In the genomic region with DNA sequence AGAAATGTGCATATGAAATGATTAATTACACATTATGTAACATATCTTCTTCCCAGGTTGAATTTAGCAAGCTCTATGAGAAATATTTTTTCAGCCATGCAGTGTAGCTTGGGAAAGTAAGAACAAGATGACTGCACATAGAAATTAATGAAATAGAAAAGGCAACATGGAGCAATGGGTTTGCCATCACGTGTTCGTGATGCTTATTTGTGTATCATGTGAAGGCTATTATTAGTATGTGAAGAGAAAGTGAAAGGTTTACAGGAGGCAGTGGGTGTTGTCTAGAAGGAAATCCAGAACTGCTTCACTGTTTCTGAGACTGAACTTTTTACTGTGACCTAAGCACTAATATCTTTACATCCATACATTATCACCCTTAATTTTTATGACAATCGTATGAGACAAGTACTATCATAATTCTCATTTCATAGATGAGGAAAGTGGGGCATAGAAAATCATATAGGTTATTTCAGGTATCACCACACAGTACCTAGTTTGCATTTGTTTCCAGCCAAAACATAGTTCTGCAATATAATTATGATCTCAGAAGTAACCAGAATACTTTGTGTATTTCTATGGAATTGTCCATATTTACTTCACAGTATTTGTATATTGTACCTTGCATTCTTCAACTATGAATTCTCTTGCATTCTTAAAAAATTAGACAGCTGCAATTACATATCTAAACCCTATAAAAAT, we compare ENCODE assay signal across 9 cellular contexts. TPM values are rescaled to one million over a fixed set of nuclear protein-coding genes. Genes with fewer than 3 reads are reported as not detected.
DNase-seq lines count a peak whose midpoint lies in the region; ATAC-seq and TF ChIP-seq lines count a peak whose summit lies in the region.
"Had no signal": no experiment of that assay in that cellular context is flagged by ENCODE, and none has a peak within 500 bp of the region (broad histone marks: within the 10 kb centered on the region; RNA-seq: fewer than 3 reads in every experiment).

No MANE protein-coding gene starts in this region.

- BruUV-seq in OCI-LY7 (replicated peaks; lab: Mats Ljungman, UMichigan): no TSS peak

- H3K36me3 ChIP-seq in OCI-LY7 (ENCODE audit: insufficient read depth, low read length): peaks cover 4% of the 10 kb centered on the region; the same call in 1 of the 2 replicates
- H3K36me3 ChIP-seq in tibial artery: no peaks in the 10 kb centered on the region

- 48% methylated on average over 3 of the region's 3 CpGs for WGBS in right cardiac atrium

- ATAC-seq in Right ventricle myocardium superior (ENCODE audit: poor library complexity) (peak; percentile 75), right cardiac atrium (no peak), HG02884 (IDR thresholded peaks at IDR 0.05; ENCODE audit: unreplicated experiment) (peak; percentile 98)
- peak; percentile 89 for ATAC-seq in stimulated activated naive CD8-positive, alpha-beta T cell treated with anti-CD3 and anti-CD28 coated beads, Interleukin-15, amount 100 ng/mL, for 72 hours

- no peaks in the 10 kb centered on the region for H3K9me3 Mint-ChIP-seq in stimulated activated naive CD8-positive, alpha-beta T cell treated with anti-CD3 and anti-CD28 coated beads, Interleukin-15, amount 100 ng/mL, for 72 hours
- H3K9me3 Mint-ChIP-seq: neural crest cell had no signal

- peak overlapping the region; percentile 63; the same call in 1 of the 2 replicates for H2AFZ ChIP-seq in OCI-LY7 (ENCODE audit: low read length)

- H3K4me3 ChIP-seq in right cardiac atrium (ENCODE audit: low read length) (no peak overlapping the region), OCI-LY7 (ENCODE audit: low read depth, low read length, poor library complexity, severe bottlenecking) (peak overlapping the region; percentile 55), tibial artery (no peak overlapping the region)

- H3K4me1 Mint-ChIP-seq in stimulated activated naive CD8-positive, alpha-beta T cell treated with anti-CD3 and anti-CD28 coated beads, Interleukin-15, amount 100 ng/mL, for 72 hours: peaks cover 14% of the 10 kb centered on the region
- H3K4me1 Mint-ChIP-seq: neural crest cell had no signal

- TF ChIP-seq CTCF in OCI-LY7 (conservative IDR thresholded peaks at IDR 0.05; ENCODE audit: low read length): no peak
- no peak for TF ChIP-seq CTCF in tibial artery (IDR thresholded peaks at IDR 0.05)

- H3K4me2 ChIP-seq in OCI-LY7 (ENCODE audit: low read length): peak overlapping the region; percentile 73

- POLR2A ChIA-PET in OCI-LY7 (lab: Charles Lee): interaction anchor here (0.6 to 7.4 kb wide), 14 partner anchors 9 to 340 kb away, joined by 3 to 60 read pairs (median 4); partner anchors contain the start of genes PDCD10 and SERPINI1

- DNase-seq in Right ventricle myocardium superior: no peak
- DNase-seq in right cardiac atrium: no peak
- peak; percentile 81 for DNase-seq in OCI-LY7 (ENCODE audit: low spot score)
- no peak for DNase-seq in stimulated activated naive CD8-positive, alpha-beta T cell treated with anti-CD3 and anti-CD28 coated beads, Interleukin-15, amount 100 ng/mL, for 72 hours
- no peak for DNase-seq in stimulated activated CD4-positive, alpha-beta T cell treated with anti-CD3 and anti-CD28 coated beads, Interleukin-4, amount 100 ng/mL, for 4 hours
- no peak for DNase-seq in retina
- DNase-seq in tibial artery: no peak

- H3K27me3 ChIP-seq in right cardiac atrium (ENCODE audit: control insufficient read depth, insufficient read depth) (no peaks in the 10 kb centered on the region), tibial artery (no peaks in the 10 kb centered on the region)

- no peaks in the 10 kb centered on the region for H3K27me3 Mint-ChIP-seq in stimulated activated naive CD8-positive, alpha-beta T cell treated with anti-CD3 and anti-CD28 coated beads, Interleukin-15, amount 100 ng/mL, for 72 hours

- peaks cover 15% of the 10 kb centered on the region; the same call in 1 of the 2 replicates for H3K79me2 ChIP-seq in OCI-LY7 (ENCODE audit: insufficient read depth, low read depth, low read length)

- H3K4me3 Mint-ChIP-seq in stimulated activated naive CD8-positive, alpha-beta T cell treated with anti-CD3 and anti-CD28 coated beads, Interleukin-15, amount 100 ng/mL, for 72 hours: peak overlapping the region in 1 of 2 donors; percentile 49
- H3K4me3 Mint-ChIP-seq: neural crest cell had no signal

- H3K27ac Mint-ChIP-seq in stimulated activated naive CD8-positive, alpha-beta T cell treated with anti-CD3 and anti-CD28 coated beads, Interleukin-15, amount 100 ng/mL, for 72 hours: no peak overlapping the region

- CTCF ChIA-PET in OCI-LY7 (lab: Charles Lee; ENCODE audit: unreplicated experiment): interaction anchor here (1.5 to 2.4 kb wide), 2 partner anchors 10 to 21 kb away, joined by 3 to 9 read pairs; no protein-coding TSS in a partner anchor

- no peak overlapping the region for H3K27ac ChIP-seq in right cardiac atrium (ENCODE audit: low read length)
- H3K27ac ChIP-seq in OCI-LY7 (ENCODE audit: low read depth, low read length, poor library complexity, severe bottlenecking): peak overlapping the region; percentile 56
- no peak overlapping the region for H3K27ac ChIP-seq in tibial artery

- intact Hi-C loops in Right ventricle myocardium superior (cut with DNase I): no loop called here
- intact Hi-C loops in right cardiac atrium (cut with DNase I): no loop called here
- intact Hi-C loops in OCI-LY7 (cut with micrococcal nuclease; ENCODE audit: unreplicated experiment): loop anchor here (1.0 kb wide), 1 partner anchor 15 kb away; the partner anchor contains the start of gene SERPINI1
- intact Hi-C loops in tibial artery (cut with DNase I; ENCODE audit: low total_unique reads): no loop called here

- H3K4me1 ChIP-seq in right cardiac atrium (ENCODE audit: control insufficient read depth, insufficient read depth, low read length) (no peaks in the 10 kb centered on the region), OCI-LY7 (ENCODE audit: insufficient read depth, low read length, poor library complexity, severe bottlenecking) (peaks cover 83% of the 10 kb centered on the region), tibial artery (no peaks in the 10 kb centered on the region)

- no peaks in the 10 kb centered on the region for H4K20me1 ChIP-seq in OCI-LY7 (ENCODE audit: insufficient read depth, low read length)

- H3K9me2 ChIP-seq in OCI-LY7 (ENCODE audit: insufficient read depth, low read length): no peaks in the 10 kb centered on the region

- H3K9me3 ChIP-seq in right cardiac atrium (ENCODE audit: control insufficient read depth, low read length) (no peaks in the 10 kb centered on the region), OCI-LY7 (ENCODE audit: low read length) (peaks cover 14% of the 10 kb centered on the region; the same call in 1 of the 2 replicates), tibial artery (no peaks in the 10 kb centered on the region)

RNA-seq across cellular contexts. Expression of gene SERPINI1, which starts 14.9 kb away (rescaled TPM):
- total RNA-seq in Right ventricle myocardium superior (5.6 TPM), right cardiac atrium (1 to 10 TPM; 3.0 to 3.7 (median 3.0) TPM), OCI-LY7 (2022) (12.9 TPM in 2 replicates)
- polyA plus RNA-seq in right cardiac atrium: 6.4 TPM
- total RNA-seq in OCI-LY7 (2014; rRNA removed; shearing (Covaris generic)): 9.0 and 16.0 TPM in 2 replicates

RNA-seq across cellular contexts. Expression of gene PDCD10, which starts 15.7 kb away (rescaled TPM):
- total RNA-seq in Right ventricle myocardium superior: 30.4 TPM
- total RNA-seq in right cardiac atrium: 10 to 100 TPM; 26.6 to 32.9 (median 30.9) TPM
- 29.1 TPM for polyA plus RNA-seq in right cardiac atrium
- total RNA-seq in OCI-LY7 (2014; rRNA removed; shearing (Covaris generic)): 76.3 and 106 TPM in 2 replicates
- 77.9 and 84.4 TPM in 2 replicates for total RNA-seq in OCI-LY7 (2022)

Comparison
In these comparisons a context has a peak if more than half of its experiments do, and no peak if none do; other contexts are left out.
1. ATAC-seq: peak in Right ventricle myocardium superior (single experiment), HG02884 (single experiment) and stimulated activated naive CD8-positive, alpha-beta T cell treated with anti-CD3 and anti-CD28 coated beads, Interleukin-15, amount 100 ng/mL, for 72 hours (single experiment); none in right cardiac atrium (0 of 2).